In genomic region chr6:30260036-30260504, GRCh38 we compare ENCODE assay signal across 8 cellular contexts. TPM values are rescaled to one million over a fixed set of nuclear protein-coding genes. Genes with fewer than 3 reads are reported as not detected.
DNase-seq lines count a peak whose midpoint lies in the region; ATAC-seq and TF ChIP-seq lines count a peak whose summit lies in the region.

No MANE protein-coding gene starts in this region.

- peak overlapping the region; percentile 35 for H3K27ac Mint-ChIP-seq in activated CD4-positive, alpha-beta T cell treated with anti-CD3 and anti-CD28 coated beads for 36 hours
- H3K27ac Mint-ChIP-seq in endothelial cell (ENCODE audit: unreplicated experiment) (no peak overlapping the region), natural killer cell (peak overlapping the region in 1 of 2 donors; percentile 84)

- in situ Hi-C loops in transverse colon (cut with MboI; ENCODE audit: low pct_ligation_motif_present in 1 of 4, low pct_unique_long_range_greater_than_20kb in 1 of 4, low sequenced_read_pairs in 3 of 4), result no loop called here

- peaks cover 13% of the 10 kb centered on the region for H3K36me3 Mint-ChIP-seq in activated CD4-positive, alpha-beta T cell treated with anti-CD3 and anti-CD28 coated beads for 36 hours (ENCODE audit: low read depth)
- H3K36me3 Mint-ChIP-seq in endothelial cell (ENCODE audit: low read depth, unreplicated experiment) (peaks cover 6% of the 10 kb centered on the region), natural killer cell (no peaks in the 10 kb centered on the region)

- no peak for TF ChIP-seq EP300 in transverse colon (IDR thresholded peaks at IDR 0.05; ENCODE audit: low read depth)

- intact Hi-C loops in activated CD4-positive, alpha-beta T cell treated with anti-CD3 and anti-CD28 coated beads for 36 hours (cut with DNase I, micrococcal nuclease), result no loop called here
- intact Hi-C loops in natural killer cell (cut with micrococcal nuclease), result no loop called here
- intact Hi-C loops in transverse colon (cut with DNase I; ENCODE audit: low total_unique reads), result no loop called here

- TF ChIP-seq CTCF in AG09309 (IDR thresholded peaks at IDR 0.05; ENCODE audit: control insufficient read depth, insufficient read depth, low read depth, low read length, missing control alignments) (no peak), endothelial cell (IDR thresholded peaks at IDR 0.05; ENCODE audit: unreplicated experiment) (no peak), natural killer cell (IDR thresholded peaks at IDR 0.05) (peak; percentile 18), transverse colon (IDR thresholded peaks at IDR 0.05) (no peak)

- H3K27ac ChIP-seq in transverse colon, result peak overlapping the region; percentile 57 to 88 (median 78)

- peaks cover 17% of the 10 kb centered on the region for H3K4me1 Mint-ChIP-seq in activated CD4-positive, alpha-beta T cell treated with anti-CD3 and anti-CD28 coated beads for 36 hours
- H3K4me1 Mint-ChIP-seq in endothelial cell (ENCODE audit: unreplicated experiment), result peaks cover 6% of the 10 kb centered on the region
- peaks cover 17 to 31% of the 10 kb centered on the region in 2 donors for H3K4me1 Mint-ChIP-seq in natural killer cell

- peaks cover 0 to 10% (median 6%) of the 10 kb centered on the region in 4 donors for H3K4me1 ChIP-seq in transverse colon

- WGBS in transverse colon (ENCODE audit: low coverage in 1 of 2), 2 donors, result 31% methylated on average over 35 of the region's 40 CpGs; no CpG with 5 or more reads in 1 of the 2 donors

- TF ChIP-seq POLR2A in transverse colon (IDR thresholded peaks at IDR 0.05), result no peak

- H3K4me3 ChIP-seq in AG09309 (ENCODE audit: control insufficient read depth, low read depth, low read length) (peak overlapping the region; percentile 86), transverse colon (peak overlapping the region; percentile 57 to 84 (median 63))

- no peaks in the 10 kb centered on the region for H3K9me3 Mint-ChIP-seq in activated CD4-positive, alpha-beta T cell treated with anti-CD3 and anti-CD28 coated beads for 36 hours (ENCODE audit: low read depth)
- no peaks in the 10 kb centered on the region for H3K9me3 Mint-ChIP-seq in endothelial cell (ENCODE audit: unreplicated experiment)
- H3K9me3 Mint-ChIP-seq in natural killer cell, result no peaks in the 10 kb centered on the region

- ATAC-seq in HG02678 (IDR thresholded peaks at IDR 0.05; ENCODE audit: unreplicated experiment) (peak; percentile 7), natural killer cell (peak; percentile 16 to 37 (median 23))
- ATAC-seq in activated CD4-positive, alpha-beta T cell treated with anti-CD3 and anti-CD28 coated beads for 36 hours, result peak; percentile 11

- DNase-seq in AG09309 (ENCODE audit: low read depth) (no peak), endothelial cell (ENCODE audit: low spot score) (no peak), natural killer cell (peak; percentile 18), transverse colon (no peak), NCI-H510A (lab: John Stamatoyannopoulos, UW) (no peak), SW480 (ENCODE audit: low spot score) (no peak)
- peak; percentile 63 for DNase-seq in activated CD4-positive, alpha-beta T cell treated with anti-CD3 and anti-CD28 coated beads for 36 hours

- no peaks in the 10 kb centered on the region for H3K9me3 ChIP-seq in transverse colon

- CTCF ChIA-PET in activated CD4-positive, alpha-beta T cell treated with anti-CD3 and anti-CD28 coated beads for 36 hours (lab: Charles Lee), result no interaction called here

- POLR2A ChIA-PET in activated CD4-positive, alpha-beta T cell treated with anti-CD3 and anti-CD28 coated beads for 36 hours (lab: Charles Lee), result no interaction called here

- H3K27me3 ChIP-seq in transverse colon, result peaks cover 35% of the 10 kb centered on the region

- no peaks in the 10 kb centered on the region for H3K36me3 ChIP-seq in transverse colon

- peak overlapping the region; percentile 82 for H3K4me3 Mint-ChIP-seq in activated CD4-positive, alpha-beta T cell treated with anti-CD3 and anti-CD28 coated beads for 36 hours
- H3K4me3 Mint-ChIP-seq in endothelial cell (ENCODE audit: unreplicated experiment), result peak overlapping the region; percentile 68
- H3K4me3 Mint-ChIP-seq in natural killer cell, result peak overlapping the region; percentile 88

- no peaks in the 10 kb centered on the region for H3K27me3 Mint-ChIP-seq in activated CD4-positive, alpha-beta T cell treated with anti-CD3 and anti-CD28 coated beads for 36 hours
- H3K27me3 Mint-ChIP-seq in endothelial cell (ENCODE audit: unreplicated experiment) (peaks cover 9% of the 10 kb centered on the region), natural killer cell (ENCODE audit: low read depth in 2 of 2) (peaks cover 3 to 25% of the 10 kb centered on the region in 2 donors)

RNA-seq across cellular contexts. Expression of gene TRIM26, which starts 46.9 kb away (rescaled TPM):
- total RNA-seq in activated CD4-positive, alpha-beta T cell treated with anti-CD3 and anti-CD28 coated beads for 36 hours, result 10 to 100 TPM; 48.4 to 60.4 TPM
- 27.1 TPM for total RNA-seq in endothelial cell (ENCODE audit: unreplicated experiment)
- total RNA-seq in natural killer cell, result 10 to 100 TPM; 69.3 to 73.7 (median 71.6) TPM
- total RNA-seq in transverse colon, result 10 to 100 TPM; 19.5 to 92.0 (median 53.2) TPM

Comparison
In these comparisons a context has a peak if more than half of its experiments do, and no peak if none do; other contexts are left out.
1. DNase-seq: peak in activated CD4-positive, alpha-beta T cell treated with anti-CD3 and anti-CD28 coated beads for 36 hours (single experiment) and natural killer cell (single experiment); none in AG09309 (single experiment), endothelial cell (single experiment), transverse colon (single experiment), NCI-H510A (single experiment) and SW480 (single experiment).
2. Peak in every context shown above with its lines, with median percentiles within 50 percentile points of each other: ATAC-seq and H3K4me3 Mint-ChIP-seq.